In genomic region chr1:25616932-25617625, GRCh38 we compare ENCODE assay signal across 8 cellular contexts. TPM values are rescaled to one million over a fixed set of nuclear protein-coding genes. Genes with fewer than 3 reads are reported as not detected.
A peak's percentile ranks its signal among the peaks of the same experiment; 100 is the strongest.
DNase-seq lines count a peak whose midpoint lies in the region; ATAC-seq lines count a peak whose summit lies in the region.

No MANE protein-coding gene starts in this region.

- no peaks in the 10 kb centered on the region for H3K9me3 ChIP-seq in mesodermal cell (ENCODE audit: control insufficient read depth, low read length)

- peak overlapping the region; percentile 56 for H3K4me3 ChIP-seq in mesodermal cell (ENCODE audit: extremely low read depth, insufficient read depth, low read length, poor library complexity, severe bottlenecking)

- H3K36me3 ChIP-seq in mesodermal cell (ENCODE audit: control insufficient read depth, insufficient read depth, low read length), result no peaks in the 10 kb centered on the region

- WGBS in mesodermal cell (ENCODE audit: insufficient coverage in 2 of 2), 2 experiments, result 0 to 1% methylated on average over 101 of the region's 102 CpGs

- H3K27ac ChIP-seq in caudate nucleus (ENCODE audit: low read depth, low read length) (peak overlapping the region; percentile 26), mesodermal cell (ENCODE audit: low read depth, low read length, severe bottlenecking) (no peak overlapping the region)

- DNase-seq in DMS53 (lab: John Stamatoyannopoulos, UW) (peak; percentile 47), DMS53 treated with DMSO at 0.1 percent for 48 hours (lab: John Stamatoyannopoulos, UW; ENCODE audit: unreplicated experiment) (no peak), NAMALWA (ENCODE audit: low spot score) (peak; percentile 29), caudate nucleus (lab: John Stamatoyannopoulos, UW) (peak in 2 of 61 donors; percentile 55 to 58), SKM-1 (lab: John Stamatoyannopoulos, UW; ENCODE audit: unreplicated experiment) (no peak), COR-L47 (lab: John Stamatoyannopoulos, UW) (no peak)

- H3K4me1 ChIP-seq in mesodermal cell (ENCODE audit: control insufficient read depth, insufficient read depth, low read length, poor library complexity, severe bottlenecking), result peaks cover 10% of the 10 kb centered on the region

- no peak for ATAC-seq in HG03439 (IDR thresholded peaks at IDR 0.05; ENCODE audit: unreplicated experiment)

RNA-seq across cellular contexts. Expression of gene MAN1C1, which starts 0.5 kb away (rescaled TPM):
- 3.7 TPM for polyA plus RNA-seq in mesodermal cell (2013, experiment 1 of 2)
- polyA plus RNA-seq in mesodermal cell (2013, experiment 2 of 2), result 4.7 TPM

Comparison
In these comparisons a context has a peak if more than half of its experiments do, and no peak if none do; other contexts are left out.
1. DNase-seq: peak in DMS53 (single experiment) and NAMALWA (single experiment); none in DMS53 treated with DMSO at 0.1 percent for 48 hours (single experiment), SKM-1 (single experiment) and COR-L47 (single experiment).